ENCODE assay signal across 24 cellular contexts in genomic region chr18:59091204-59091603, GRCh38.
"Had no signal": no experiment of that assay in that cellular context is flagged by ENCODE, and none has a peak within 500 bp of the region (broad histone marks: within the 10 kb centered on the region; RNA-seq: fewer than 3 reads in every experiment).

No MANE protein-coding gene starts in this region.

- H3K36me3 Mint-ChIP-seq: activated naive CD4-positive, alpha-beta T cell treated with anti-CD3 and anti-CD28 coated beads, Interleukin-2, amount 50 U/mL, for 24 hours had no signal

- H3K9me3 ChIP-seq: breast epithelium, MG63, SJCRH30, SK-N-SH had no signal

- H3K36me3 ChIP-seq: breast epithelium, MG63, SJCRH30 had no signal

- H3K4me3 Mint-ChIP-seq: activated CD4-positive, alpha-beta T cell treated with anti-CD3 and anti-CD28 coated beads for 36 hours; activated CD8-positive, alpha-beta T cell treated with anti-CD3 and anti-CD28 coated beads for 36 hours; activated naive CD4-positive, alpha-beta T cell treated with anti-CD3 and anti-CD28 coated beads, Interleukin-2, amount 50 U/mL, for 24 hours; activated T-cell treated with anti-CD3 and anti-CD28 coated beads, Interleukin-2, amount 50 U/mL, for 72 hours had no signal

- ATAC-seq: activated CD4-positive, alpha-beta T cell treated with anti-CD3 and anti-CD28 coated beads for 36 hours; activated CD8-positive, alpha-beta T cell treated with anti-CD3 and anti-CD28 coated beads for 36 hours; activated T-cell treated with anti-CD3 and anti-CD28 coated beads, Interleukin-2, amount 50 U/mL, for 72 hours had no signal

- H3K4me1 ChIP-seq: breast epithelium, SJCRH30 had no signal

- H3K4me3 ChIP-seq: breast epithelium, MG63, SJCRH30 had no signal

- H3K27ac Mint-ChIP-seq: activated CD4-positive, alpha-beta T cell treated with anti-CD3 and anti-CD28 coated beads for 36 hours; activated CD8-positive, alpha-beta T cell treated with anti-CD3 and anti-CD28 coated beads for 36 hours; activated naive CD4-positive, alpha-beta T cell treated with anti-CD3 and anti-CD28 coated beads, Interleukin-2, amount 50 U/mL, for 24 hours; activated T-cell treated with anti-CD3 and anti-CD28 coated beads, Interleukin-2, amount 50 U/mL, for 72 hours had no signal

- H3K27ac ChIP-seq: breast epithelium, SJCRH30, VCaP had no signal

- DNase-seq: activated CD4-positive, alpha-beta T cell treated with anti-CD3 and anti-CD28 coated beads for 36 hours; activated CD4-positive, alpha-beta T cell treated with anti-CD3 and anti-CD28 coated beads, Interleukin-2, amount 50 U/mL, for 1 hour; activated CD8-positive, alpha-beta memory T cell treated with anti-CD3 and anti-CD28 coated beads, Interleukin-2, amount 50 U/mL, for 4 hours; activated CD8-positive, alpha-beta T cell treated with anti-CD3 and anti-CD28 coated beads for 36 hours; activated naive CD4-positive, alpha-beta T cell; activated T-cell treated with anti-CD3 and anti-CD28 coated beads, Interleukin-2, amount 50 U/mL, for 72 hours; aorta; central memory CD4-positive, alpha-beta T cell; MG63; MV-4-11; NCI-H1092 treated with DMSO at 0.1 percent for 48 hours; NCI-H1417 treated with DMSO at 0.1 percent for 48 hours; NCI-H1694; NCI-H2029 treated with DMSO at 0.1 percent for 48 hours; NCI-H345; NCI-H510A; NCI-H526 treated with DMSO at 0.1 percent for 48 hours; NCI-H82; SJCRH30; SK-N-SH; T-helper 1 cell had no signal

- H3K9me3 Mint-ChIP-seq: activated CD8-positive, alpha-beta T cell treated with anti-CD3 and anti-CD28 coated beads for 36 hours; activated naive CD4-positive, alpha-beta T cell treated with anti-CD3 and anti-CD28 coated beads, Interleukin-2, amount 50 U/mL, for 24 hours had no signal

- H3K27me3 ChIP-seq: breast epithelium, SJCRH30 had no signal
